ENCODE assay signal across 21 cellular contexts in genomic region chr16:8808613-8809353, GRCh38. TPM values are rescaled to one million over a fixed set of nuclear protein-coding genes. Genes with fewer than 3 reads are reported as not detected.
DNase-seq lines count a peak whose midpoint lies in the region; ATAC-seq and TF ChIP-seq lines count a peak whose summit lies in the region.
"Had no signal": no experiment of that assay in that cellular context is flagged by ENCODE, and none has a peak within 500 bp of the region (broad histone marks: within the 10 kb centered on the region; RNA-seq: fewer than 3 reads in every experiment).

No MANE protein-coding gene starts in this region.

- TF ChIP-seq CTCF in chondrocyte (IDR thresholded peaks at IDR 0.05) (no peak), nephron progenitor cell (IDR thresholded peaks at IDR 0.05) (no peak), spleen (IDR thresholded peaks at IDR 0.05 in 8 of 11, conservative IDR thresholded peaks at IDR 0.05 in 3 of 11) (no peak)

- no peak overlapping the region for H3K4me3 ChIP-seq in spleen
- H3K4me3 ChIP-seq: SJSA1 had no signal

- no peaks in the 10 kb centered on the region for H3K27me3 Mint-ChIP-seq in activated CD8-positive, alpha-beta memory T cell treated with anti-CD3 and anti-CD28 coated beads, Interleukin-2, amount 10 ng/mL, durations not matched to agents 7 days and 5 days
- H3K27me3 Mint-ChIP-seq in chondrocyte (ENCODE audit: low read depth) (no peaks in the 10 kb centered on the region), nephron progenitor cell (ENCODE audit: low read depth, poor library complexity) (no peaks in the 10 kb centered on the region)
- H3K27me3 Mint-ChIP-seq: B cell had no signal

- no peaks in the 10 kb centered on the region for H3K9me3 Mint-ChIP-seq in activated CD8-positive, alpha-beta memory T cell treated with anti-CD3 and anti-CD28 coated beads, Interleukin-2, amount 10 ng/mL, durations not matched to agents 7 days and 5 days (ENCODE audit: low read depth)
- H3K9me3 Mint-ChIP-seq in chondrocyte (ENCODE audit: low read depth) (no peaks in the 10 kb centered on the region), nephron progenitor cell (no peaks in the 10 kb centered on the region)

- H3K27ac Mint-ChIP-seq in activated CD8-positive, alpha-beta memory T cell treated with anti-CD3 and anti-CD28 coated beads, Interleukin-2, amount 10 ng/mL, durations not matched to agents 7 days and 5 days = peak overlapping the region; percentile 31
- H3K27ac Mint-ChIP-seq in chondrocyte (ENCODE audit: unreplicated experiment) = peak overlapping the region; percentile 27
- H3K27ac Mint-ChIP-seq in nephron progenitor cell = peak overlapping the region; percentile 8
- H3K27ac Mint-ChIP-seq: B cell had no signal

- no peaks in the 10 kb centered on the region for H3K9me3 ChIP-seq in spleen
- H3K9me3 ChIP-seq: SJSA1 had no signal

- no peak for ATAC-seq in activated CD8-positive, alpha-beta memory T cell treated with anti-CD3 and anti-CD28 coated beads, Interleukin-2, amount 10 ng/mL, durations not matched to agents 7 days and 5 days
- ATAC-seq: Right ventricle myocardium inferior had no signal

- peaks cover 10% of the 10 kb centered on the region for H3K4me1 Mint-ChIP-seq in activated CD8-positive, alpha-beta memory T cell treated with anti-CD3 and anti-CD28 coated beads, Interleukin-2, amount 10 ng/mL, durations not matched to agents 7 days and 5 days
- H3K4me1 Mint-ChIP-seq in chondrocyte (ENCODE audit: low read depth) = no peaks in the 10 kb centered on the region
- no peaks in the 10 kb centered on the region for H3K4me1 Mint-ChIP-seq in nephron progenitor cell
- H3K4me1 Mint-ChIP-seq: B cell had no signal

- H3K27me3 ChIP-seq in spleen (replicated peaks in 1 of 7) = no peaks in the 10 kb centered on the region
- H3K27me3 ChIP-seq: SJSA1 had no signal

- 92 to 95% (median 94%) methylated on average over 11 of the region's 11 CpGs for WGBS in spleen, 5 donors

- H3K27ac ChIP-seq in spleen = no peak overlapping the region
- H3K27ac ChIP-seq: KMS-11, SJSA1 had no signal

- no peak overlapping the region for H3K4me3 Mint-ChIP-seq in activated CD8-positive, alpha-beta memory T cell treated with anti-CD3 and anti-CD28 coated beads, Interleukin-2, amount 10 ng/mL, durations not matched to agents 7 days and 5 days
- H3K4me3 Mint-ChIP-seq in chondrocyte (ENCODE audit: unreplicated experiment) = no peak overlapping the region
- H3K4me3 Mint-ChIP-seq in nephron progenitor cell = no peak overlapping the region
- H3K4me3 Mint-ChIP-seq: B cell had no signal

- no peak for TF ChIP-seq POLR2A in spleen (IDR thresholded peaks at IDR 0.05)

- CTCF ChIA-PET in activated CD8-positive, alpha-beta memory T cell treated with anti-CD3 and anti-CD28 coated beads, Interleukin-2, amount 10 ng/mL, durations not matched to agents 7 days and 5 days (lab: Charles Lee) = no interaction called here

- H3K36me3 Mint-ChIP-seq in activated CD8-positive, alpha-beta memory T cell treated with anti-CD3 and anti-CD28 coated beads, Interleukin-2, amount 10 ng/mL, durations not matched to agents 7 days and 5 days = peaks cover 59% of the 10 kb centered on the region
- peaks cover 47% of the 10 kb centered on the region for H3K36me3 Mint-ChIP-seq in chondrocyte (ENCODE audit: low read depth)
- peaks cover 58% of the 10 kb centered on the region for H3K36me3 Mint-ChIP-seq in nephron progenitor cell (ENCODE audit: low read depth)

- H3K36me3 ChIP-seq in spleen = peaks cover 16 to 100% (median 98%) of the 10 kb centered on the region in 6 donors

- DNase-seq in activated CD8-positive, alpha-beta memory T cell treated with anti-CD3 and anti-CD28 coated beads, Interleukin-2, amount 10 ng/mL, durations not matched to agents 7 days and 5 days = no peak
- DNase-seq in activated CD8-positive, alpha-beta memory T cell treated with anti-CD3 and anti-CD28 coated beads for 24 hours = no peak
- DNase-seq in chondrocyte (ENCODE audit: low spot score) = no peak
- DNase-seq in nephron progenitor cell = no peak
- DNase-seq in spleen = no peak
- no peak for DNase-seq in AG20443 (ENCODE audit: low spot score)
- no peak for DNase-seq in NK-92 treated with Interleukin-12 subunit alpha and Interleukin-12 subunit beta, amount 100 ng/mL, for 24 hours (lab: John Stamatoyannopoulos, UW)
- DNase-seq: 8988T, DMS53, GOT3, HCEC 1CT, IMR-90, NCI-H1105, NCI-H146, NCI-H2081, NCI-H2171 treated with DMSO at 0.1 percent for 48 hours, NCI-H526 had no signal

- H3K4me1 ChIP-seq in spleen = no peaks in the 10 kb centered on the region
- H3K4me1 ChIP-seq: SJSA1 had no signal

- intact Hi-C loops in spleen (cut with DNase I; ENCODE audit: low total_unique reads) = no loop called here

RNA-seq across cellular contexts. Expression of gene PMM2, which starts 11.1 kb away (rescaled TPM):
- 10 to 100 TPM; 36.4 to 47.1 TPM for total RNA-seq in activated CD8-positive, alpha-beta memory T cell treated with anti-CD3 and anti-CD28 coated beads, Interleukin-2, amount 10 ng/mL, durations not matched to agents 7 days and 5 days
- 47.6 to 62.1 TPM (median 47.9 TPM) in 3 replicates for total RNA-seq in chondrocyte
- 10 to 100 TPM; 26.5 to 38.8 (median 33.6) TPM for total RNA-seq in spleen
- 10 to 100 TPM; 13.0 to 14.4 (median 13.2) TPM for polyA plus RNA-seq in spleen

RNA-seq across cellular contexts. Expression of gene TMEM186, which starts 11.3 kb away (rescaled TPM):
- 10 to 100 TPM; 14.0 to 16.1 TPM for total RNA-seq in activated CD8-positive, alpha-beta memory T cell treated with anti-CD3 and anti-CD28 coated beads, Interleukin-2, amount 10 ng/mL, durations not matched to agents 7 days and 5 days
- total RNA-seq in chondrocyte (8.4 to 10.7 TPM (median 9.6 TPM) in 3 replicates), spleen (10 to 100 TPM in 1 of 7 donors, 1 to 10 TPM in 6; 5.8 to 12.1 (median 8.1) TPM)
- polyA plus RNA-seq in spleen = 10 to 100 TPM; 10.3 to 13.3 (median 11.3) TPM
